ENCODE assay signal across 8 cellular contexts in the genomic region with DNA sequence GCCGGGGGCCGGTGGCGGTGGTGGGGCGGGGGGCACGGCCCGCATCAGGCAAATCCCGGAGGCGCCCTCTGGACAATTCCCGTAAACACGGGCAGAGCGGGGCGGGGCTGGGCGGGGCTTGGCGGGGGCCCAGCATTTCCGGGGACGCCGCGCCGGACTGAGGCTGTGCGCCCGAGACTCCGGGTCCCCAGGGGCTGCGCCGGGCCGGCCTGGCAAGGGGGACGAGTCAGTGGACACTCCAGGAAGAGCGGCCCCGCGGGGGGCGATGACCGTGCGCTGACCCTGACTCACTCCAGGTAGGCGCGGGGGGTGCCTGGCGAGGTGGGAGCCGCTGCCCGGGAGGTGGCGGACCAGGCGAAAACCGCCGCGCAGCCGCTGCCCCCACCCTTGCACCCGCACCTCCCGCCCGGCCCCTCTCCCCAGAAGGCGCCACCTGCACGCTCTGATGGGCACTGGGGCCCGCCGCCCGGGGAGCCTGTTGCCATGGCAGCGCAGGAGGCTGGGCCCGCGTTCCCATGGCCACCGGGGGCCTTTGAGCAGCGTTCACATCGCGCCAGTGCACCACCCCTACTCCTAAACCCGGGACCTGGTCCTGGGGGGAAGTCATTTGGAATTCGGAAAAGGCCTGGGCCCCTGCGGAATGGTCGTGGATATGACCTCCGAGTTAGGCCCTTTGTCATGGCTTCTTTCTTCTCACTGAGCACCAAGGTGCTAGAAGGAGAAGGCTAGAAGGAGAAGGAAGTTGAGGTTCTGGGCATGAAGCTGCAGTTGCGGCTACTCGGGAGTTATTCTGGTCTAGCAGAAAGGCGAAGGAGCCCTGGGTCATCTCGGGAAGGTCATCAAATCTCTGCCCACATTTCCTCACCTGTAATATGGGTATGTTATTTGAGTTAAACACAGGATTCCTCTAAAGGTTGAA. TPM values are rescaled to one million over a fixed set of nuclear protein-coding genes. Genes with fewer than 3 reads are reported as not detected.
DNase-seq lines count a peak whose midpoint lies in the region; ATAC-seq and TF ChIP-seq lines count a peak whose summit lies in the region.

No MANE protein-coding gene starts in this region.

- H3K27ac Mint-ChIP-seq in activated CD8-positive, alpha-beta memory T cell treated with anti-CD3 and anti-CD28 coated beads, Interleukin-2, amount 10 ng/mL, durations not matched to agents 7 days and 5 days: peak overlapping the region; percentile 0

- H3K27ac ChIP-seq in stomach smooth muscle (ENCODE audit: low read length): peak overlapping the region; percentile 97

- H3K36me3 Mint-ChIP-seq in activated CD8-positive, alpha-beta memory T cell treated with anti-CD3 and anti-CD28 coated beads, Interleukin-2, amount 10 ng/mL, durations not matched to agents 7 days and 5 days: no peaks in the 10 kb centered on the region

- TF ChIP-seq CTCF in epithelial cell of esophagus (IDR thresholded peaks at IDR 0.05; ENCODE audit: insufficient read depth, low read depth, low read length, missing control alignments) (no peak), mucosa of descending colon (IDR thresholded peaks at IDR 0.05) (no peak)

- peak; percentile 68 for ATAC-seq in GM19043 (IDR thresholded peaks at IDR 0.05; ENCODE audit: low read depth, unreplicated experiment)
- ATAC-seq in HG03159 (IDR thresholded peaks at IDR 0.05; ENCODE audit: unreplicated experiment): peak; percentile 73
- peak; percentile 89 for ATAC-seq in activated CD8-positive, alpha-beta memory T cell treated with anti-CD3 and anti-CD28 coated beads, Interleukin-2, amount 10 ng/mL, durations not matched to agents 7 days and 5 days
- peak; percentile 83 for ATAC-seq in mucosa of descending colon

- H3K9me3 Mint-ChIP-seq in activated CD8-positive, alpha-beta memory T cell treated with anti-CD3 and anti-CD28 coated beads, Interleukin-2, amount 10 ng/mL, durations not matched to agents 7 days and 5 days (ENCODE audit: low read depth): no peaks in the 10 kb centered on the region

- H3K4me1 ChIP-seq in mucosa of descending colon (ENCODE audit: low read depth): peaks cover 44% of the 10 kb centered on the region
- H3K4me1 ChIP-seq in stomach smooth muscle (ENCODE audit: control insufficient read depth, insufficient read depth, low read length): peaks cover 36% of the 10 kb centered on the region

- H3K27me3 Mint-ChIP-seq in activated CD8-positive, alpha-beta memory T cell treated with anti-CD3 and anti-CD28 coated beads, Interleukin-2, amount 10 ng/mL, durations not matched to agents 7 days and 5 days: peaks cover 3% of the 10 kb centered on the region

- peak overlapping the region; percentile 81 to 94 for H3K9ac ChIP-seq in stomach smooth muscle (ENCODE audit: low read length in 2 of 2)

- H3K4me3 Mint-ChIP-seq in activated CD8-positive, alpha-beta memory T cell treated with anti-CD3 and anti-CD28 coated beads, Interleukin-2, amount 10 ng/mL, durations not matched to agents 7 days and 5 days: peak overlapping the region; percentile 65

- H3K9me3 ChIP-seq in mucosa of descending colon (no peaks in the 10 kb centered on the region), stomach smooth muscle (ENCODE audit: control insufficient read depth in 2 of 2, low read length in 2 of 2) (no peaks in the 10 kb centered on the region)

- H3K27me3 ChIP-seq in stomach smooth muscle (ENCODE audit: control insufficient read depth in 1 of 2, insufficient read depth in 2 of 2, low read length in 2 of 2): no peaks in the 10 kb centered on the region

- H3K4me3 ChIP-seq in epithelial cell of esophagus (ENCODE audit: low read length) (peak overlapping the region; percentile 79), mucosa of descending colon (peak overlapping the region; percentile 81), stomach smooth muscle (ENCODE audit: low read length in 2 of 2) (peak overlapping the region; percentile 77 to 97)

- intact Hi-C loops in mucosa of descending colon (cut with DNase I, micrococcal nuclease): no loop called here

- H3K36me3 ChIP-seq in mucosa of descending colon (ENCODE audit: low read depth) (no peaks in the 10 kb centered on the region), stomach smooth muscle (ENCODE audit: control insufficient read depth in 2 of 2, insufficient read depth in 2 of 2, low read length in 2 of 2) (no peaks in the 10 kb centered on the region)

- peak in 12 of 14 donors; percentile 56 to 88 (median 72) for DNase-seq in C1 segment of cervical spinal cord (lab: John Stamatoyannopoulos, UW)
- DNase-seq in NCI-H69 (lab: John Stamatoyannopoulos, UW): peak; percentile 89
- peak; percentile 71 for DNase-seq in activated CD8-positive, alpha-beta memory T cell treated with anti-CD3 and anti-CD28 coated beads, Interleukin-2, amount 10 ng/mL, durations not matched to agents 7 days and 5 days
- peak; percentile 64 for DNase-seq in epithelial cell of esophagus (ENCODE audit: low read depth)
- peak; percentile 85 to 89 (median 89) for DNase-seq in mucosa of descending colon

- H3K4me1 Mint-ChIP-seq in activated CD8-positive, alpha-beta memory T cell treated with anti-CD3 and anti-CD28 coated beads, Interleukin-2, amount 10 ng/mL, durations not matched to agents 7 days and 5 days: peaks cover 18% of the 10 kb centered on the region

- CTCF ChIA-PET in activated CD8-positive, alpha-beta memory T cell treated with anti-CD3 and anti-CD28 coated beads, Interleukin-2, amount 10 ng/mL, durations not matched to agents 7 days and 5 days (lab: Charles Lee): interaction anchor here (0.6 to 0.9 kb wide), 2 partner anchors 36 to 98 kb away, joined by 3 to 5 read pairs; no protein-coding TSS in a partner anchor

RNA-seq across cellular contexts. Expression of gene SEMA4B, which starts 16.1 kb away (rescaled TPM):
- 10 to 100 TPM in 1 of 2 experiments, 1 to 10 TPM in 1; 6.0 to 13.8 TPM for total RNA-seq in activated CD8-positive, alpha-beta memory T cell treated with anti-CD3 and anti-CD28 coated beads, Interleukin-2, amount 10 ng/mL, durations not matched to agents 7 days and 5 days
- 100 to 1,000 TPM; 118 to 146 (median 131) TPM for total RNA-seq in mucosa of descending colon

RNA-seq across cellular contexts. Expression of gene CIB1, which starts 48.7 kb away (rescaled TPM):
- total RNA-seq in activated CD8-positive, alpha-beta memory T cell treated with anti-CD3 and anti-CD28 coated beads, Interleukin-2, amount 10 ng/mL, durations not matched to agents 7 days and 5 days: 100 to 1,000 TPM; 120 to 127 TPM
- total RNA-seq in mucosa of descending colon: 100 to 1,000 TPM; 126 to 273 (median 209) TPM

RNA-seq across cellular contexts. Expression of gene GDPGP1, which starts 49.0 kb away (rescaled TPM):
- total RNA-seq in activated CD8-positive, alpha-beta memory T cell treated with anti-CD3 and anti-CD28 coated beads, Interleukin-2, amount 10 ng/mL, durations not matched to agents 7 days and 5 days: 1 to 10 TPM; 7.0 to 9.8 TPM
- 10 to 100 TPM; 18.2 to 25.5 (median 19.3) TPM for total RNA-seq in mucosa of descending colon

Comparison
In these comparisons a context has a peak if more than half of its experiments do, and no peak if none do; other contexts are left out.
1. Peak in every context shown above with its lines: DNase-seq, ATAC-seq, H3K4me3 ChIP-seq and H3K27ac ChIP-seq.
2. RNA of gene SEMA4B, which starts 16.1 kb away (total RNA-seq): 118 to 146 TPM in mucosa of descending colon; 6.0 to 13.8 TPM in activated CD8-positive, alpha-beta memory T cell treated with anti-CD3 and anti-CD28 coated beads, Interleukin-2, amount 10 ng/mL, durations not matched to agents 7 days and 5 days; every median in the first group is over 4 times any median in the second.